In genomic region chr11:134763030-134763388, GRCh38 we compare ENCODE assay signal across 21 cellular contexts.
DNase-seq lines count a peak whose midpoint lies in the region; ATAC-seq and TF ChIP-seq lines count a peak whose summit lies in the region.
"Had no signal": no experiment of that assay in that cellular context is flagged by ENCODE, and none has a peak within 500 bp of the region (broad histone marks: within the 10 kb centered on the region; RNA-seq: fewer than 3 reads in every experiment).

No MANE protein-coding gene starts in this region.

- H3K27me3 Mint-ChIP-seq in T-helper 2 cell treated with Interferon-gamma antibody and Interleukin-4, amounts not matched to agents 5 μg/mL and 100 μg/mL, for 36 hours (ENCODE audit: low read depth), result no peaks in the 10 kb centered on the region

- peak overlapping the region; percentile 76 for H2AK5ac ChIP-seq in neuronal stem cell (ENCODE audit: low read depth, low read length)

- no peak overlapping the region for H4K8ac ChIP-seq in neuronal stem cell (ENCODE audit: low read depth, low read length)

- intact Hi-C loops in ascending aorta (cut with DNase I), result no loop called here

- H3K4me3 Mint-ChIP-seq in T-helper 2 cell treated with Interferon-gamma antibody and Interleukin-4, amounts not matched to agents 5 μg/mL and 100 μg/mL, for 36 hours, result peak overlapping the region; percentile 19
- H3K4me3 Mint-ChIP-seq: activated T-helper 17 cell treated with anti-CD3 and anti-CD28 coated beads, Interleukin-2, amount 50 U/mL, for 72 hours had no signal

- H3K79me1 ChIP-seq in neuronal stem cell (ENCODE audit: low read depth, low read length), result no peaks in the 10 kb centered on the region

- H3K4me1 Mint-ChIP-seq in T-helper 2 cell treated with Interferon-gamma antibody and Interleukin-4, amounts not matched to agents 5 μg/mL and 100 μg/mL, for 36 hours (ENCODE audit: low read depth), result no peaks in the 10 kb centered on the region
- H3K4me1 Mint-ChIP-seq: activated T-helper 17 cell treated with anti-CD3 and anti-CD28 coated beads, Interleukin-2, amount 50 U/mL, for 72 hours; CD4-positive, CD25-positive, alpha-beta regulatory T cell had no signal

- H2BK15ac ChIP-seq in neuronal stem cell (ENCODE audit: low read length), result no peak overlapping the region

- no peak overlapping the region for H3K27ac Mint-ChIP-seq in T-helper 2 cell treated with Interferon-gamma antibody and Interleukin-4, amounts not matched to agents 5 μg/mL and 100 μg/mL, for 36 hours
- H3K27ac Mint-ChIP-seq: activated T-helper 17 cell treated with anti-CD3 and anti-CD28 coated beads, Interleukin-2, amount 50 U/mL, for 72 hours; CD4-positive, CD25-positive, alpha-beta regulatory T cell had no signal

- no peak for DNase-seq in T-helper 2 cell treated with Interferon-gamma antibody and Interleukin-4, amounts not matched to agents 5 μg/mL and 100 μg/mL, for 36 hours (ENCODE audit: low spot score)
- DNase-seq in T-helper 2 cell (no peak), G401 (ENCODE audit: low spot score) (peak; percentile 3), cerebellum (ENCODE audit: low spot score) (peak; percentile 19), neuronal stem cell (ENCODE audit: low spot score) (no peak), SHP77 treated with DMSO at 0.1 percent for 48 hours (lab: John Stamatoyannopoulos, UW) (no peak), ascending aorta (ENCODE audit: low spot score in 2 of 2) (no peak)
- DNase-seq: CD4-positive, CD25-positive, alpha-beta regulatory T cell; effector CD8-positive, alpha-beta T cell; GM23248; hippocampal formation; NCI-H1417; NCI-H2171 treated with DMSO at 0.1 percent for 48 hours; NCI-H82; spleen; WERI-Rb-1 had no signal

- no peak overlapping the region for H3K4me2 ChIP-seq in neuronal stem cell (ENCODE audit: insufficient read depth, low read length, poor library complexity, severe bottlenecking)
- H3K4me2 ChIP-seq: A549 had no signal

- H3K9ac ChIP-seq in neuronal stem cell (ENCODE audit: low read depth, low read length, poor library complexity), result peak overlapping the region; percentile 55
- H3K9ac ChIP-seq: GM23248 had no signal

- no peak overlapping the region for H2BK120ac ChIP-seq in neuronal stem cell (ENCODE audit: low read depth, low read length)

- H4K91ac ChIP-seq in neuronal stem cell (ENCODE audit: low read depth, low read length, poor library complexity), result peak overlapping the region; percentile 19

- no peak overlapping the region for H3K23ac ChIP-seq in neuronal stem cell (ENCODE audit: low read depth, low read length, poor library complexity)

- H3K27ac ChIP-seq in neuronal stem cell (replicated peaks; ENCODE audit: low read length) (no peak overlapping the region), ascending aorta (no peak overlapping the region)
- H3K27ac ChIP-seq: A549, GM23248, prostate gland, spleen, thyroid gland had no signal

- H3K4me1 ChIP-seq in neuronal stem cell (ENCODE audit: control insufficient read depth in 2 of 2, insufficient read depth in 1 of 2, low read depth in 1 of 2, low read length in 2 of 2), result peaks cover 0 to 2% of the 10 kb centered on the region in 2 donors
- no peaks in the 10 kb centered on the region for H3K4me1 ChIP-seq in ascending aorta
- H3K4me1 ChIP-seq: A549, prostate gland, spleen, thyroid gland had no signal

- no peak overlapping the region for H2BK5ac ChIP-seq in neuronal stem cell (ENCODE audit: low read length)

- H3K4ac ChIP-seq in neuronal stem cell (ENCODE audit: low read length), result no peak overlapping the region

- H3K18ac ChIP-seq in neuronal stem cell (ENCODE audit: low read length), result peak overlapping the region; percentile 18

- H2BK12ac ChIP-seq in neuronal stem cell (ENCODE audit: low read length), result no peak overlapping the region

- in situ Hi-C loops in G401 (cut with HindIII; ENCODE audit: low sequenced_read_pairs), result no loop called here

- H3K9me3 ChIP-seq in neuronal stem cell (replicated peaks in 1 of 2; ENCODE audit: control insufficient read depth in 2 of 2, insufficient read depth in 1 of 2, low read depth in 1 of 2, low read length in 2 of 2) (peaks cover 0 to 2% of the 10 kb centered on the region in 2 donors), ascending aorta (no peaks in the 10 kb centered on the region)
- H3K9me3 ChIP-seq: A549, prostate gland, thyroid gland had no signal

- H3K36me3 ChIP-seq in neuronal stem cell (replicated peaks in 1 of 2; ENCODE audit: control insufficient read depth in 2 of 2, insufficient read depth in 2 of 2, low read length in 2 of 2), result peaks cover 0 to 2% of the 10 kb centered on the region in 2 donors
- no peaks in the 10 kb centered on the region for H3K36me3 ChIP-seq in ascending aorta
- H3K36me3 ChIP-seq: prostate gland, spleen, thyroid gland, WERI-Rb-1 had no signal

- H3K9me3 Mint-ChIP-seq in T-helper 2 cell treated with Interferon-gamma antibody and Interleukin-4, amounts not matched to agents 5 μg/mL and 100 μg/mL, for 36 hours, result no peaks in the 10 kb centered on the region

- TF ChIP-seq CTCF in ascending aorta (IDR thresholded peaks at IDR 0.05), result no peak

- no peak for ATAC-seq in GM18909 (IDR thresholded peaks at IDR 0.05; ENCODE audit: poor library complexity, unreplicated experiment)
- ATAC-seq: A549; activated T-helper 17 cell treated with anti-CD3 and anti-CD28 coated beads, Interleukin-2, amount 50 U/mL, for 72 hours had no signal

- WGBS in neuronal stem cell (ENCODE audit: extremely low coverage in 2 of 2, insufficient read length in 2 of 2, insufficient replicate concordance in 1 of 2), 2 donors, result no CpG with 5 or more reads among the region's 16 CpGs

- no peaks in the 10 kb centered on the region for H3K36me3 Mint-ChIP-seq in T-helper 2 cell treated with Interferon-gamma antibody and Interleukin-4, amounts not matched to agents 5 μg/mL and 100 μg/mL, for 36 hours (ENCODE audit: low read depth)
- H3K36me3 Mint-ChIP-seq: CD4-positive, CD25-positive, alpha-beta regulatory T cell had no signal

- H3K27me3 ChIP-seq in neuronal stem cell (ENCODE audit: control insufficient read depth in 3 of 3, insufficient read depth in 3 of 3, low read depth in 1 of 3, low read length in 3 of 3), result peaks cover 0 to 10% (median 0%) of the 10 kb centered on the region in 3 experiments
- H3K27me3 ChIP-seq in ascending aorta, result no peaks in the 10 kb centered on the region
- H3K27me3 ChIP-seq: thyroid gland had no signal

- H3K4me3 ChIP-seq in neuronal stem cell (ENCODE audit: low read length in 2 of 2) (no peak overlapping the region), ascending aorta (no peak overlapping the region)
- H3K4me3 ChIP-seq: A549, GM23248, spleen, thyroid gland had no signal

- no peak overlapping the region for H3K14ac ChIP-seq in neuronal stem cell (ENCODE audit: low read length)

- H2AFZ ChIP-seq in neuronal stem cell (ENCODE audit: low read length), result no peak overlapping the region
- H2AFZ ChIP-seq: GM23248 had no signal

Comparison
In these comparisons a context has a peak if more than half of its experiments do, and no peak if none do; other contexts are left out.
1. DNase-seq: peak in G401 (single experiment) and cerebellum (single experiment); none in T-helper 2 cell treated with Interferon-gamma antibody and Interleukin-4, amounts not matched to agents 5 μg/mL and 100 μg/mL, for 36 hours (single experiment), T-helper 2 cell (0 of 5), neuronal stem cell (single experiment), SHP77 treated with DMSO at 0.1 percent for 48 hours (single experiment) and ascending aorta (0 of 2).